ENCODE assay signal across 17 cellular contexts in the genomic region with DNA sequence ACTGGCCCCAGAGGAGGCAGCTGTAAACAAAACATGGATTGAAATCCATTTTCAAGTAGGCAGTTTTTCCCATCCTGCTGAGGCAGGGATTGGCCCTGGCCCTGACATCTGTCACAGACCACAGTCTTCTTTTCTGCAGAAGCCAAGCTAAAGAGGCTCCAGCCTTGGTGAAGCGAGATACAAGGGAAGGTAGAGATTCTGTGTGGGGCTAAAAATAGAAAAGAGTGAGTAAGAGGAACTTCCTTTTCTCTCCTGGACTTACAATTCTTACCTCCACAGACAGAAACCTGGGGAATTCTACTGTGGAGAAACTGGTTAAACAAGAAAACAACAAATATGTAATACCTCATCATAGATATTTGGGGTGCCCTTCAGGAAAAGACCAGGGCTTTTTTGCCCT.
"Had no signal": no experiment of that assay in that cellular context is flagged by ENCODE, and none has a peak within 500 bp of the region (broad histone marks: within the 10 kb centered on the region; RNA-seq: fewer than 3 reads in every experiment).

No MANE protein-coding gene starts in this region.

- H3K36me3 Mint-ChIP-seq: activated naive CD8-positive, alpha-beta T cell treated with anti-CD3 and anti-CD28 coated beads, Interleukin-2, amount 10 ng/mL, durations not matched to agents 7 days and 5 days; naive B cell had no signal

- H3K4me1 ChIP-seq: gastrocnemius medialis, heart right ventricle, pancreas, suprapubic skin, upper lobe of right lung had no signal

- H3K9me3 Mint-ChIP-seq: activated CD4-positive, alpha-beta memory T cell treated with anti-CD3 and anti-CD28 coated beads, Interleukin-2, amount 10 ng/mL, durations not matched to agents 7 days and 5 days had no signal

- ATAC-seq: activated CD4-positive, alpha-beta T cell treated with anti-CD3 and anti-CD28 coated beads for 36 hours; activated T-cell treated with anti-CD3 and anti-CD28 coated beads, Interleukin-2, amount 50 U/mL, for 72 hours; gastrocnemius medialis; heart right ventricle; stimulated activated naive CD8-positive, alpha-beta T cell treated with anti-CD3 and anti-CD28 coated beads, Interleukin-15, Interleukin-2, amounts not matched to agents 100 U/mL and 50 U/mL, for 24 hours; upper lobe of right lung had no signal

- H3K4me3 Mint-ChIP-seq: activated CD4-positive, alpha-beta memory T cell treated with anti-CD3 and anti-CD28 coated beads, Interleukin-2, amount 10 ng/mL, durations not matched to agents 7 days and 5 days; activated CD4-positive, alpha-beta T cell treated with anti-CD3 and anti-CD28 coated beads for 36 hours; activated naive CD8-positive, alpha-beta T cell treated with anti-CD3 and anti-CD28 coated beads, Interleukin-2, amount 10 ng/mL, durations not matched to agents 7 days and 5 days; activated T-cell treated with anti-CD3 and anti-CD28 coated beads, Interleukin-2, amount 50 U/mL, for 72 hours; naive B cell had no signal

- H3K4me1 Mint-ChIP-seq: activated CD4-positive, alpha-beta memory T cell treated with anti-CD3 and anti-CD28 coated beads, Interleukin-2, amount 10 ng/mL, durations not matched to agents 7 days and 5 days; activated CD4-positive, alpha-beta T cell treated with anti-CD3 and anti-CD28 coated beads for 36 hours; activated naive CD8-positive, alpha-beta T cell treated with anti-CD3 and anti-CD28 coated beads, Interleukin-2, amount 10 ng/mL, durations not matched to agents 7 days and 5 days; naive B cell had no signal

- H3K27ac ChIP-seq: gastrocnemius medialis, heart right ventricle, pancreas, suprapubic skin, upper lobe of right lung, VCaP had no signal

- H3K27me3 ChIP-seq: gastrocnemius medialis, heart right ventricle, pancreas, suprapubic skin, upper lobe of right lung had no signal

- DNase-seq: activated CD4-positive, alpha-beta memory T cell treated with anti-CD3 and anti-CD28 coated beads, Interleukin-2, amount 10 ng/mL, durations not matched to agents 7 days and 5 days; activated CD4-positive, alpha-beta T cell treated with anti-CD3 and anti-CD28 coated beads for 36 hours; activated gamma-delta T cell treated with Interleukin-2 at 50 U/mL for 16 hours; activated naive CD8-positive, alpha-beta T cell treated with anti-CD3 and anti-CD28 coated beads, Interleukin-2, amount 10 ng/mL, durations not matched to agents 7 days and 5 days; activated T-cell treated with anti-CD3 and anti-CD28 coated beads, Interleukin-2, amount 50 U/mL, for 72 hours; anterior cingulate cortex; gastrocnemius medialis; heart right ventricle; kidney glomerular epithelial cell; naive B cell; pancreas; stimulated activated CD4-positive, alpha-beta T cell treated with anti-CD3 and anti-CD28 coated beads, Interleukin-4, amount 100 ng/mL, for 1 hour; stimulated activated CD8-positive, alpha-beta memory T cell treated with anti-CD3 and anti-CD28 coated beads, Interleukin-4, amount 100 ng/mL, for 48 hours; stimulated activated naive CD8-positive, alpha-beta T cell treated with anti-CD3 and anti-CD28 coated beads, Interleukin-15, Interleukin-2, amounts not matched to agents 100 U/mL and 50 U/mL, for 24 hours; upper lobe of right lung had no signal

- H3K27ac Mint-ChIP-seq: activated CD4-positive, alpha-beta memory T cell treated with anti-CD3 and anti-CD28 coated beads, Interleukin-2, amount 10 ng/mL, durations not matched to agents 7 days and 5 days; activated CD4-positive, alpha-beta T cell treated with anti-CD3 and anti-CD28 coated beads for 36 hours; activated naive CD8-positive, alpha-beta T cell treated with anti-CD3 and anti-CD28 coated beads, Interleukin-2, amount 10 ng/mL, durations not matched to agents 7 days and 5 days; activated T-cell treated with anti-CD3 and anti-CD28 coated beads, Interleukin-2, amount 50 U/mL, for 72 hours; naive B cell had no signal

- H3K36me3 ChIP-seq: gastrocnemius medialis, heart right ventricle, pancreas, suprapubic skin, upper lobe of right lung had no signal

- H3K4me3 ChIP-seq: gastrocnemius medialis, heart right ventricle, pancreas, suprapubic skin, upper lobe of right lung had no signal

- H3K27me3 Mint-ChIP-seq: activated CD4-positive, alpha-beta memory T cell treated with anti-CD3 and anti-CD28 coated beads, Interleukin-2, amount 10 ng/mL, durations not matched to agents 7 days and 5 days; activated CD4-positive, alpha-beta T cell treated with anti-CD3 and anti-CD28 coated beads for 36 hours; activated naive CD8-positive, alpha-beta T cell treated with anti-CD3 and anti-CD28 coated beads, Interleukin-2, amount 10 ng/mL, durations not matched to agents 7 days and 5 days; naive B cell had no signal
